29 cellular contexts compared by ENCODE assay signal in genomic region chr2:23509071-23509470, GRCh38.
DNase-seq lines count a peak whose midpoint lies in the region; ATAC-seq, FAIRE-seq and TF ChIP-seq lines count a peak whose summit lies in the region.
"Had no signal": no experiment of that assay in that cellular context is flagged by ENCODE, and none has a peak within 500 bp of the region (broad histone marks: within the 10 kb centered on the region; RNA-seq: fewer than 3 reads in every experiment).

No MANE protein-coding gene starts in this region.

- H3K4ac ChIP-seq in mesenchymal stem cell (ENCODE audit: low read depth in 1 of 2, low read length in 2 of 2), result no peak overlapping the region

- no peaks in the 10 kb centered on the region for H3F3A ChIP-seq in neural progenitor cell (ENCODE audit: low read depth)

- WGBS in mesenchymal stem cell, result 91% methylated on average over 5 of the region's 6 CpGs

- H2AK5ac ChIP-seq in mesenchymal stem cell (ENCODE audit: low read length, severe bottlenecking), result no peak overlapping the region

- H3K79me2 ChIP-seq in neural progenitor cell (ENCODE audit: low read depth), result no peaks in the 10 kb centered on the region

- H3K4me1 Mint-ChIP-seq in brain (peaks cover 80% of the 10 kb centered on the region), neural progenitor cell (peaks cover 71% of the 10 kb centered on the region)
- H3K4me1 Mint-ChIP-seq: CD4-positive, alpha-beta memory T cell; CD4-positive, CD25-positive, alpha-beta regulatory T cell; CD8-positive, alpha-beta memory T cell had no signal

- H3K4me3 Mint-ChIP-seq in brain (no peak overlapping the region), neural progenitor cell (no peak overlapping the region)
- H3K4me3 Mint-ChIP-seq: CD14-positive monocyte; CD4-positive, alpha-beta memory T cell; CD4-positive, CD25-positive, alpha-beta regulatory T cell; CD8-positive, alpha-beta memory T cell had no signal

- H3K4me1 ChIP-seq in lower lobe of right lung, result peaks cover 34% of the 10 kb centered on the region
- H3K4me1 ChIP-seq in neural progenitor cell, result peaks cover 14% of the 10 kb centered on the region
- peaks cover 2% of the 10 kb centered on the region for H3K4me1 ChIP-seq in mesenchymal stem cell (ENCODE audit: control insufficient read depth, insufficient read depth, low read depth, low read length)
- H3K4me1 ChIP-seq: A549 had no signal

- H3K27me3 Mint-ChIP-seq in brain (peaks cover 9% of the 10 kb centered on the region), neural progenitor cell (ENCODE audit: insufficient read depth, low read depth) (peaks cover 2% of the 10 kb centered on the region)
- H3K27me3 Mint-ChIP-seq: CD4-positive, alpha-beta memory T cell had no signal

- TF ChIP-seq CTCF in brain (conservative IDR thresholded peaks at IDR 0.05), result no peak
- no peak for TF ChIP-seq CTCF in lower lobe of right lung (IDR thresholded peaks at IDR 0.05)
- no peak for TF ChIP-seq CTCF in neural progenitor cell (IDR thresholded peaks at IDR 0.05)

- H3K27me3 ChIP-seq in lower lobe of right lung (ENCODE audit: low read depth), result no peaks in the 10 kb centered on the region
- no peaks in the 10 kb centered on the region for H3K27me3 ChIP-seq in neural progenitor cell
- peaks cover 0 to 3% of the 10 kb centered on the region in 2 experiments for H3K27me3 ChIP-seq in mesenchymal stem cell (ENCODE audit: control insufficient read depth in 1 of 2, insufficient read depth in 1 of 2, low read length in 2 of 2)
- H3K27me3 ChIP-seq: BE2C, BLaER1 had no signal

- no peak for FAIRE-seq in frontal cortex (lab: Jason Lieb, UNC)
- FAIRE-seq: A549, GM12878, GM12892, GM19239 had no signal

- no peak overlapping the region for H3K23ac ChIP-seq in mesenchymal stem cell (ENCODE audit: low read length in 2 of 2)

- no peak overlapping the region for H3K27ac ChIP-seq in lower lobe of right lung
- no peak overlapping the region for H3K27ac ChIP-seq in neural progenitor cell
- no peak overlapping the region for H3K27ac ChIP-seq in mesenchymal stem cell (ENCODE audit: low read length, poor library complexity, severe bottlenecking)
- H3K27ac ChIP-seq: 22Rv1, A549, BLaER1 had no signal

- DNase-seq in NCI-H82 (lab: John Stamatoyannopoulos, UW) (peak; percentile 64), NCI-H82 treated with DMSO at 0.1 percent for 48 hours (lab: John Stamatoyannopoulos, UW; ENCODE audit: unreplicated experiment) (no peak), lower lobe of right lung (peak; percentile 15), neural progenitor cell (ENCODE audit: low spot score) (no peak), mesenchymal stem cell (no peak), hypothalamus (lab: John Stamatoyannopoulos, UW) (no peak), frontal cortex (ENCODE audit: low spot score in 2 of 2) (no peak)
- DNase-seq: ACHN; BE2C; C1 segment of cervical spinal cord; CD4-positive, alpha-beta memory T cell; CD4-positive, CD25-positive, alpha-beta regulatory T cell; CD8-positive, alpha-beta memory T cell; COR-L47; DMS 273 treated with DMSO at 0.1 percent for 48 hours; DMS153; DMS53; DMS79; DND-41; EL; GDM1 had no signal

- no peak overlapping the region for H3K4me3 ChIP-seq in lower lobe of right lung
- no peak overlapping the region for H3K4me3 ChIP-seq in neural progenitor cell
- H3K4me3 ChIP-seq in mesenchymal stem cell (ENCODE audit: insufficient read depth in 1 of 2, low read depth in 1 of 2, low read length in 2 of 2), result no peak overlapping the region
- H3K4me3 ChIP-seq: A549, BLaER1, GM12878 had no signal

- no peaks in the 10 kb centered on the region for H3K9me3 ChIP-seq in lower lobe of right lung
- no peaks in the 10 kb centered on the region for H3K9me3 ChIP-seq in neural progenitor cell (ENCODE audit: low read depth)
- no peaks in the 10 kb centered on the region for H3K9me3 ChIP-seq in mesenchymal stem cell (ENCODE audit: control insufficient read depth, low read length)
- H3K9me3 ChIP-seq: A549, BE2C, BLaER1 had no signal

- no peak overlapping the region for H4K8ac ChIP-seq in mesenchymal stem cell (ENCODE audit: low read length)

- H4K91ac ChIP-seq in mesenchymal stem cell (ENCODE audit: low read length), result no peak overlapping the region

- no peak overlapping the region for H3K4me2 ChIP-seq in neural progenitor cell
- no peak overlapping the region for H3K4me2 ChIP-seq in mesenchymal stem cell (ENCODE audit: low read length, poor library complexity, severe bottlenecking)
- H3K4me2 ChIP-seq: A549, BLaER1 had no signal

- H3K36me3 Mint-ChIP-seq in brain, result no peaks in the 10 kb centered on the region
- peaks cover 1% of the 10 kb centered on the region for H3K36me3 Mint-ChIP-seq in neural progenitor cell
- H3K36me3 Mint-ChIP-seq: CD14-positive monocyte; CD4-positive, alpha-beta memory T cell; CD4-positive, CD25-positive, alpha-beta regulatory T cell; CD8-positive, alpha-beta memory T cell had no signal

- no peak overlapping the region for H2BK12ac ChIP-seq in mesenchymal stem cell (ENCODE audit: low read length in 2 of 2)

- no peak overlapping the region for H2BK120ac ChIP-seq in mesenchymal stem cell (ENCODE audit: low read depth, low read length)

- H2BK15ac ChIP-seq in mesenchymal stem cell (ENCODE audit: low read depth, poor library complexity, severe bottlenecking), result no peak overlapping the region

- H3K9me3 Mint-ChIP-seq in brain (no peaks in the 10 kb centered on the region), neural progenitor cell (no peaks in the 10 kb centered on the region)
- H3K9me3 Mint-ChIP-seq: CD4-positive, alpha-beta memory T cell; CD4-positive, CD25-positive, alpha-beta regulatory T cell; CD8-positive, alpha-beta memory T cell had no signal

- no peak overlapping the region for H2BK5ac ChIP-seq in mesenchymal stem cell (ENCODE audit: low read depth, low read length, poor library complexity, severe bottlenecking)

- peak overlapping the region in 3 of 5 experiments; percentile 14 to 51 (median 30) for H3K27ac Mint-ChIP-seq in brain
- peak overlapping the region; percentile 64 for H3K27ac Mint-ChIP-seq in neural progenitor cell
- H3K27ac Mint-ChIP-seq: CD14-positive monocyte; CD8-positive, alpha-beta memory T cell had no signal

- H4K20me1 ChIP-seq in neural progenitor cell (ENCODE audit: low read depth), result no peaks in the 10 kb centered on the region
- H4K20me1 ChIP-seq: BLaER1 had no signal

- H3K79me1 ChIP-seq in mesenchymal stem cell (replicated peaks; ENCODE audit: low read length, poor library complexity, severe bottlenecking), result peaks cover 2% of the 10 kb centered on the region

- H3K9ac ChIP-seq in neural progenitor cell, result no peak overlapping the region
- H3K9ac ChIP-seq in mesenchymal stem cell (ENCODE audit: low read length), result no peak overlapping the region
- H3K9ac ChIP-seq: BLaER1 had no signal

- H3K36me3 ChIP-seq in lower lobe of right lung (no peaks in the 10 kb centered on the region), neural progenitor cell (no peaks in the 10 kb centered on the region), mesenchymal stem cell (ENCODE audit: control insufficient read depth in 1 of 2, insufficient read depth in 2 of 2, low read depth in 1 of 2, low read length in 2 of 2) (peaks cover 4 to 10% of the 10 kb centered on the region in 2 experiments)
- H3K36me3 ChIP-seq: BE2C, BLaER1 had no signal

- H3K18ac ChIP-seq in mesenchymal stem cell (ENCODE audit: low read depth in 1 of 2, low read length in 2 of 2), result no peak overlapping the region

- intact Hi-C loops in lower lobe of right lung (cut with DNase I), result no loop called here

- no peak overlapping the region for H2AFZ ChIP-seq in neural progenitor cell (replicated peaks)
- H2AFZ ChIP-seq in mesenchymal stem cell (ENCODE audit: low read depth, low read length), result no peak overlapping the region

- ATAC-seq in lower lobe of right lung, result no peak
- ATAC-seq: A549, GM12878 had no signal

- no peak overlapping the region for H3K14ac ChIP-seq in mesenchymal stem cell (ENCODE audit: low read length in 2 of 2)

Comparison
In these comparisons a context has a peak if more than half of its experiments do, and no peak if none do; other contexts are left out.
1. DNase-seq: peak in NCI-H82 (single experiment) and lower lobe of right lung (single experiment); none in NCI-H82 treated with DMSO at 0.1 percent for 48 hours (single experiment), neural progenitor cell (single experiment), mesenchymal stem cell (single experiment), hypothalamus (0 of 51) and frontal cortex (0 of 2).